20 cellular contexts compared by ENCODE assay signal in the genomic region with DNA sequence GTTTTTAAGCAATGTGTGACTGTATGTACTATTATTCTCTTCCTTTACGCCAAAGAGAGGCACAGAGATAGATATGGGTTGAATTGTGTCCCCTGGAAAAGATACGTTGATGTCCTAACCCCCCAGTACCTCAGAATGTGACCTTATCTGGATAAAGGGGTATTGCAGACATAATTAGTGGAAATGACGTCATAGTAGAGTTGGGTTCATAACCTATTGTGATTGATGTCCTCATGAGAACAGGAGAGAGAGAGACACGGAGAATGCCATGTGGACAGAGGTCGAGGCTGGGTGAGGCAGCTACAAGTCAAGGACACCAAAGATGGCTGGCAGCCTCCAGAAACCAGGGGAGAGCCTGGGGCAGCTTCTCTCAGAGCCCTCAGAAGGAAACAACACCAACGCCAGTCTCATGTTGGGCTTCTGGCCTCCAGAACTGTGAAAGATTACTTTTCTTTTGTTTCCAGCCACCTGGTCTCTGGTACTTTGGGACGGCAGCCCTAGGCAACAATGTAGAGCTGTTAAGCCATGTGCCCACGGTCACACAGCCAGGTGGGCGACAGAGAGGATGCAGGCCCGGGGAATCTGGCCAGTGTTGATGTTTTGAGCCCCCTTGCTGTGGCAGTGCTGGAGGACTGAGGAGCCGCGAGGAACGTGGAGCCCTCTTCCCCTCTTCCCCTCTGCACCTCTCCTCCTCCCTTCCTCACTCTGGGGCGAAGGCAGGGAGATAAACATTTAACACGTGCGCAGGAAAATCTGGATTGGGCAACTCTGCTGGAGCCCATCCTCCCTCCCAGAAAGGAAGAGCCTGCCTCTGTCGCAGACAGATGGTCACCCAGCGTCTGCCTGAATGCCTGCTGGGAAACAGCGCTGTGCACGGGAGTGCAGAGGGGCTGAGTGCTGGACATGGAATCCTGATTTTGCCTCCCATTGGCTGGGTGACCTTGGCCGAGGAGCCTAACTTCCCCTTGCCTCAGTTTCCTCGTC.
DNase-seq lines count a peak whose midpoint lies in the region; ATAC-seq and TF ChIP-seq lines count a peak whose summit lies in the region.
"Had no signal": no experiment of that assay in that cellular context is flagged by ENCODE, and none has a peak within 500 bp of the region (broad histone marks: within the 10 kb centered on the region; RNA-seq: fewer than 3 reads in every experiment).

No MANE protein-coding gene starts in this region.

- no peak overlapping the region for H2AK5ac ChIP-seq in IMR-90 (ENCODE audit: low read depth, low read length)

- H3K9me3 ChIP-seq in IMR-90 (ENCODE audit: control insufficient read depth, insufficient read depth, low read length): no peaks in the 10 kb centered on the region
- no peaks in the 10 kb centered on the region for H3K9me3 ChIP-seq in SK-N-MC (ENCODE audit: low read depth, low read length)
- H3K9me3 ChIP-seq in PC-3 (ENCODE audit: low read length): no peaks in the 10 kb centered on the region
- H3K9me3 ChIP-seq: BLaER1 treated with 17β-estradiol and CSF1 and Interleukin-3, amounts not matched to agents 10 nM and 100 nM had no signal

- H3F3A ChIP-seq in PC-3 (ENCODE audit: low read length, unreplicated experiment): no peaks in the 10 kb centered on the region

- no peak overlapping the region for H2BK15ac ChIP-seq in IMR-90 (ENCODE audit: low read depth, low read length)

- no peak overlapping the region for H4K91ac ChIP-seq in IMR-90 (ENCODE audit: insufficient read depth, low read depth, low read length)

- H3K79me1 ChIP-seq in IMR-90 (ENCODE audit: low read depth in 1 of 2, low read length in 2 of 2): no peaks in the 10 kb centered on the region

- no peaks in the 10 kb centered on the region for H3K79me2 ChIP-seq in PC-3 (ENCODE audit: low read length)

- no peak overlapping the region for H3K9ac ChIP-seq in IMR-90 (ENCODE audit: low read depth, low read length)
- H3K9ac ChIP-seq in SK-N-MC (ENCODE audit: insufficient read length): peak overlapping the region; percentile 38
- H3K9ac ChIP-seq in PC-3 (ENCODE audit: low read length): no peak overlapping the region
- H3K9ac ChIP-seq: BLaER1 treated with 17β-estradiol and CSF1 and Interleukin-3, amounts not matched to agents 10 nM and 100 nM had no signal

- H3K18ac ChIP-seq in IMR-90 (ENCODE audit: low read depth, low read length): no peak overlapping the region

- no peak for TF ChIP-seq RAD21 in IMR-90 (IDR thresholded peaks at IDR 0.05; ENCODE audit: low read length)

- H3K9me1 ChIP-seq in IMR-90 (ENCODE audit: insufficient read depth, low read length): peaks cover 2% of the 10 kb centered on the region; the same call in 1 of the 2 replicates

- BruUV-seq in IMR-90 (replicated peaks; lab: Mats Ljungman, UMichigan): no TSS peak
- BruUV-seq in PC-3 (replicated peaks; lab: Mats Ljungman, UMichigan): no TSS peak

- H2AFZ ChIP-seq in IMR-90 (replicated peaks; ENCODE audit: low read length, poor library complexity) (peak overlapping the region; percentile 49), PC-3 (ENCODE audit: low read length) (no peak overlapping the region)

- no peak overlapping the region for H3K56ac ChIP-seq in IMR-90 (ENCODE audit: extremely low read depth, insufficient read depth, low read length)

- TF ChIP-seq CTCF in IMR-90 (conservative IDR thresholded peaks at IDR 0.05; ENCODE audit: low read depth, low read length) (no peak), glutamatergic neuron (IDR thresholded peaks at IDR 0.05; ENCODE audit: partially characterized antibody, unreplicated experiment) (no peak), PC-3 (conservative IDR thresholded peaks at IDR 0.05; ENCODE audit: low read depth, low read length) (no peak)

- no peaks in the 10 kb centered on the region for H3K4me1 ChIP-seq in IMR-90 (ENCODE audit: control insufficient read depth, insufficient read depth, low read length)
- peaks cover 12% of the 10 kb centered on the region for H3K4me1 ChIP-seq in PC-3 (ENCODE audit: insufficient read depth, low read length)

- intact Hi-C loops in IMR-90 (cut with micrococcal nuclease) (no loop called here), PC-3 (cut with micrococcal nuclease) (no loop called here)

- TF ChIP-seq POLR2A in IMR-90 (IDR thresholded peaks at IDR 0.05; ENCODE audit: low read depth, low read length): no peak

- dilution Hi-C loops in IMR-90 (cut with HindIII; ENCODE audit: low sequenced_read_pairs, unreplicated experiment): no loop called here

- in situ Hi-C loops in IMR-90 (cut with MboI; ENCODE audit: low sequenced_read_pairs): no loop called here

- H3K4ac ChIP-seq in IMR-90 (ENCODE audit: low read depth, low read length): no peak overlapping the region

- H3K36me3 ChIP-seq in IMR-90 (ENCODE audit: control insufficient read depth, insufficient read depth, low read length) (no peaks in the 10 kb centered on the region), SK-N-MC (ENCODE audit: insufficient read depth, low read length) (no peaks in the 10 kb centered on the region), PC-3 (ENCODE audit: low read depth, low read length) (no peaks in the 10 kb centered on the region)
- H3K36me3 ChIP-seq: BLaER1 treated with 17β-estradiol and CSF1 and Interleukin-3, amounts not matched to agents 10 nM and 100 nM had no signal

- POLR2A ChIA-PET in IMR-90 (lab: Charles Lee; ENCODE audit: unreplicated experiment): no interaction called here
- POLR2A ChIA-PET in PC-3 (lab: Charles Lee; ENCODE audit: unreplicated experiment): no interaction called here

- WGBS in IMR-90 (ENCODE audit: extremely low coverage in 2 of 2, insufficient read length in 1 of 2), 2 experiments: 56% methylated on average over 3 of the region's 22 CpGs; no CpG with 5 or more reads in 1 of the 2 experiments

- ATAC-seq in IMR-90 (ENCODE audit: low read depth) (no peak), PC-3 (no peak), HG03025 (IDR thresholded peaks at IDR 0.05; ENCODE audit: low FRiP score, unreplicated experiment) (no peak)
- ATAC-seq: stimulated activated naive CD8-positive, alpha-beta T cell treated with anti-CD3 and anti-CD28 coated beads, Interleukin-15, amount 100 ng/mL, for 72 hours had no signal

- H3K9me2 ChIP-seq in PC-3 (replicated peaks; ENCODE audit: low read length): 0 out of 2 replicates have a peak, but pooled peaks cover 4% of the 10 kb centered on the region

- H4K8ac ChIP-seq in IMR-90 (ENCODE audit: low read depth in 2 of 2, low read length in 2 of 2): no peak overlapping the region

- peaks cover 4% of the 10 kb centered on the region for H3K27me3 Mint-ChIP-seq in glutamatergic neuron (ENCODE audit: unreplicated experiment)
- H3K27me3 Mint-ChIP-seq: activated naive CD8-positive, alpha-beta T cell treated with anti-CD3 and anti-CD28 coated beads for 36 hours had no signal

- H3K23ac ChIP-seq in IMR-90 (ENCODE audit: low read depth, low read length): no peak overlapping the region

- H3K4me2 ChIP-seq in IMR-90 (ENCODE audit: low read depth, low read length) (no peak overlapping the region), PC-3 (ENCODE audit: low read length) (no peak overlapping the region)
- H3K4me2 ChIP-seq: BLaER1 treated with 17β-estradiol and CSF1 and Interleukin-3, amounts not matched to agents 10 nM and 100 nM had no signal

- no peak overlapping the region for H2BK20ac ChIP-seq in IMR-90 (ENCODE audit: low read depth, low read length)

- H3K27ac ChIP-seq in IMR-90 (ENCODE audit: insufficient read depth, low read length) (no peak overlapping the region), SK-N-MC (peak overlapping the region; percentile 94), PC-3 (ENCODE audit: low read length) (no peak overlapping the region)
- H3K27ac ChIP-seq: BLaER1 treated with 17β-estradiol and CSF1 and Interleukin-3, amounts not matched to agents 10 nM and 100 nM; VCaP had no signal

- H3K36me3 Mint-ChIP-seq in glutamatergic neuron (ENCODE audit: unreplicated experiment): no peaks in the 10 kb centered on the region
- H3K36me3 Mint-ChIP-seq: activated naive CD8-positive, alpha-beta T cell treated with anti-CD3 and anti-CD28 coated beads for 36 hours; memory B cell had no signal

- H3K27me3 ChIP-seq in IMR-90 (ENCODE audit: control insufficient read depth, insufficient read depth, low read length) (peaks cover 4% of the 10 kb centered on the region), PC-3 (ENCODE audit: low read length) (no peaks in the 10 kb centered on the region)
- H3K27me3 ChIP-seq: dorsolateral prefrontal cortex had no signal

- no peak overlapping the region for H3K27ac Mint-ChIP-seq in glutamatergic neuron (ENCODE audit: unreplicated experiment)
- H3K27ac Mint-ChIP-seq: activated naive CD8-positive, alpha-beta T cell treated with anti-CD3 and anti-CD28 coated beads for 36 hours; memory B cell; stimulated activated naive CD8-positive, alpha-beta T cell treated with anti-CD3 and anti-CD28 coated beads, Interleukin-15, amount 100 ng/mL, for 72 hours had no signal

- peaks cover 4% of the 10 kb centered on the region for H3K9me3 Mint-ChIP-seq in glutamatergic neuron (ENCODE audit: unreplicated experiment)
- H3K9me3 Mint-ChIP-seq: activated naive CD8-positive, alpha-beta T cell treated with anti-CD3 and anti-CD28 coated beads for 36 hours; memory B cell; stimulated activated naive CD8-positive, alpha-beta T cell treated with anti-CD3 and anti-CD28 coated beads, Interleukin-15, amount 100 ng/mL, for 72 hours had no signal

- peaks cover 12% of the 10 kb centered on the region for H3K4me1 Mint-ChIP-seq in glutamatergic neuron (ENCODE audit: low read depth, unreplicated experiment)
- H3K4me1 Mint-ChIP-seq: activated naive CD8-positive, alpha-beta T cell treated with anti-CD3 and anti-CD28 coated beads for 36 hours; memory B cell; stimulated activated naive CD8-positive, alpha-beta T cell treated with anti-CD3 and anti-CD28 coated beads, Interleukin-15, amount 100 ng/mL, for 72 hours had no signal

- H3K14ac ChIP-seq in IMR-90 (replicated peaks; ENCODE audit: low read depth, low read length): no peak overlapping the region

- H3K4me3 ChIP-seq in IMR-90 (ENCODE audit: insufficient read depth, low read depth, low read length) (no peak overlapping the region), SK-N-MC (peak overlapping the region; percentile 67), PC-3 (ENCODE audit: low read length) (no peak overlapping the region)
- H3K4me3 ChIP-seq: BLaER1 treated with 17β-estradiol and CSF1 and Interleukin-3, amounts not matched to agents 10 nM and 100 nM; dorsolateral prefrontal cortex had no signal

- no peak overlapping the region for H2AK9ac ChIP-seq in IMR-90 (replicated peaks; ENCODE audit: low read depth, low read length, poor library complexity)

- H2BK120ac ChIP-seq in IMR-90 (ENCODE audit: low read depth, low read length): no peak overlapping the region

- no peak overlapping the region for H2BK5ac ChIP-seq in IMR-90 (ENCODE audit: low read depth, low read length, poor library complexity, severe bottlenecking)

- H4K5ac ChIP-seq in IMR-90 (ENCODE audit: low read depth, low read length): no peak overlapping the region

- CTCF ChIA-PET in IMR-90 (lab: Yijun Ruan, JAX) (no interaction called here), PC-3 (lab: Charles Lee) (no interaction called here)

- H4K20me1 ChIP-seq in IMR-90 (ENCODE audit: insufficient read depth, low read length): no peaks in the 10 kb centered on the region; the same call in 1 of the 2 replicates
- no peaks in the 10 kb centered on the region for H4K20me1 ChIP-seq in PC-3 (ENCODE audit: low read length)

- DNase-seq in Ammon's horn (ENCODE audit: low spot score) (peak; percentile 8), IMR-90 (no peak), SK-N-MC (ENCODE audit: low read depth, low spot score) (no peak), glutamatergic neuron (peak; percentile 76), nucleus accumbens (lab: John Stamatoyannopoulos, UW) (no peak), PC-3 (no peak)
- DNase-seq: activated CD4-positive, alpha-beta T cell treated with anti-CD3 and anti-CD28 coated beads for 48 hours; activated effector memory CD4-positive, alpha-beta T cell treated with anti-CD3 and anti-CD28 coated beads, Interleukin-2, amount 50 U/mL, for 16 hours; activated naive CD8-positive, alpha-beta T cell treated with anti-CD3 and anti-CD28 coated beads for 36 hours; activated T-cell treated with anti-CD3 and anti-CD28 coated beads, Interleukin-2, amount 50 U/mL, for 1 hour; HCEC 1CT; NCI-H187 treated with DMSO at 0.1 percent for 48 hours; NCI-H774; occipital lobe; stimulated activated naive CD8-positive, alpha-beta T cell treated with anti-CD3 and anti-CD28 coated beads, Interleukin-15, amount 100 ng/mL, for 72 hours had no signal

- peak overlapping the region; percentile 10 for H3K4me3 Mint-ChIP-seq in glutamatergic neuron (ENCODE audit: unreplicated experiment)
- H3K4me3 Mint-ChIP-seq: activated naive CD8-positive, alpha-beta T cell treated with anti-CD3 and anti-CD28 coated beads for 36 hours; memory B cell; stimulated activated naive CD8-positive, alpha-beta T cell treated with anti-CD3 and anti-CD28 coated beads, Interleukin-15, amount 100 ng/mL, for 72 hours had no signal

Comparison
In these comparisons a context has a peak if more than half of its experiments do, and no peak if none do; other contexts are left out.
1. DNase-seq: peak in Ammon's horn (single experiment) and glutamatergic neuron (single experiment); none in IMR-90 (single experiment), SK-N-MC (single experiment), nucleus accumbens (0 of 56) and PC-3 (single experiment).